10 cellular contexts compared by ENCODE assay signal in genomic region chr7:157004050-157004838, GRCh38. TPM values are rescaled to one million over a fixed set of nuclear protein-coding genes. Genes with fewer than 3 reads are reported as not detected.
DNase-seq lines count a peak whose midpoint lies in the region; ATAC-seq and TF ChIP-seq lines count a peak whose summit lies in the region.
"Had no signal": no experiment of that assay in that cellular context is flagged by ENCODE, and none has a peak within 500 bp of the region (broad histone marks: within the 10 kb centered on the region; RNA-seq: fewer than 3 reads in every experiment).

No MANE protein-coding gene starts in this region.

- no peak for TF ChIP-seq CTCF in endothelial cell (IDR thresholded peaks at IDR 0.05; ENCODE audit: unreplicated experiment)

- peak overlapping the region in 4 of 7 donors; percentile 6 to 45 (median 30) for H3K4me3 Mint-ChIP-seq in CD8-positive, alpha-beta memory T cell
- peak overlapping the region; percentile 1 for H3K4me3 Mint-ChIP-seq in endothelial cell (ENCODE audit: unreplicated experiment)
- H3K4me3 Mint-ChIP-seq in naive thymus-derived CD4-positive, alpha-beta T cell, result peak overlapping the region in 8 of 10 donors; percentile 8 to 56 (median 25)
- H3K4me3 Mint-ChIP-seq: dendritic cell treated with granulocyte-macrophage colony-stimulating factor and Interleukin-4, amounts not matched to agents 40 ng/mL and 50 ng/mL, for 4 days had no signal

- intact Hi-C loops in naive thymus-derived CD4-positive, alpha-beta T cell (cut with micrococcal nuclease), result loop anchor here in 1 of 2 donors (2.0 to 5.0 kb wide), 3 partner anchors 17 to 1627 kb away; no protein-coding TSS in a partner anchor

- peaks cover 18% of the 10 kb centered on the region for H3K4me1 ChIP-seq in CD8-positive, alpha-beta memory T cell (ENCODE audit: insufficient read depth, low read length)
- H3K4me1 ChIP-seq in HUES48 (ENCODE audit: control insufficient read depth, insufficient read depth, low read length), result peaks cover 14% of the 10 kb centered on the region
- peaks cover 0 to 14% of the 10 kb centered on the region in 2 donors for H3K4me1 ChIP-seq in naive thymus-derived CD4-positive, alpha-beta T cell (ENCODE audit: control insufficient read depth in 2 of 2, insufficient read depth in 2 of 2, low read length in 2 of 2)

- no peak overlapping the region for H3K4me3 ChIP-seq in CD8-positive, alpha-beta memory T cell (ENCODE audit: low read length)
- H3K4me3 ChIP-seq in HUES48 (ENCODE audit: low read depth, low read length), result peak overlapping the region; percentile 40; the same call in 1 of the 2 replicates
- no peak overlapping the region for H3K4me3 ChIP-seq in naive thymus-derived CD4-positive, alpha-beta T cell (ENCODE audit: low read length)

- CTCF ChIA-PET in CD8-positive, alpha-beta memory T cell (lab: Charles Lee), result no interaction called here
- CTCF ChIA-PET in naive thymus-derived CD4-positive, alpha-beta T cell (lab: Charles Lee), result no interaction called here

- H3K9me3 Mint-ChIP-seq in CD8-positive, alpha-beta memory T cell, result no peaks in the 10 kb centered on the region
- no peaks in the 10 kb centered on the region for H3K9me3 Mint-ChIP-seq in endothelial cell (ENCODE audit: unreplicated experiment)
- peaks cover 0 to 3% (median 0%) of the 10 kb centered on the region in 11 donors for H3K9me3 Mint-ChIP-seq in naive thymus-derived CD4-positive, alpha-beta T cell
- H3K9me3 Mint-ChIP-seq: dendritic cell treated with granulocyte-macrophage colony-stimulating factor and Interleukin-4, amounts not matched to agents 40 ng/mL and 50 ng/mL, for 4 days had no signal

- H3K27me3 ChIP-seq in CD8-positive, alpha-beta memory T cell (ENCODE audit: insufficient read depth, low read length, poor library complexity, severe bottlenecking), result peaks cover 33% of the 10 kb centered on the region
- peaks cover 99% of the 10 kb centered on the region for H3K27me3 ChIP-seq in HUES48 (ENCODE audit: control insufficient read depth, insufficient read depth, low read length)
- H3K27me3 ChIP-seq in naive thymus-derived CD4-positive, alpha-beta T cell (ENCODE audit: control insufficient read depth in 2 of 2, insufficient read depth in 2 of 2, low read length in 2 of 2), result peaks cover 11 to 19% of the 10 kb centered on the region in 2 donors

- H3K36me3 Mint-ChIP-seq in CD8-positive, alpha-beta memory T cell, result peaks cover 0 to 2% (median 0%) of the 10 kb centered on the region in 3 donors
- H3K36me3 Mint-ChIP-seq in endothelial cell (ENCODE audit: low read depth, unreplicated experiment), result peaks cover 5% of the 10 kb centered on the region
- H3K36me3 Mint-ChIP-seq in naive thymus-derived CD4-positive, alpha-beta T cell, result no peaks in the 10 kb centered on the region

- H3K4me1 Mint-ChIP-seq in CD8-positive, alpha-beta memory T cell, result peaks cover 23 to 44% (median 28%) of the 10 kb centered on the region in 3 donors
- peaks cover 22% of the 10 kb centered on the region for H3K4me1 Mint-ChIP-seq in endothelial cell (ENCODE audit: unreplicated experiment)
- peaks cover 13 to 32% (median 27%) of the 10 kb centered on the region in 7 donors for H3K4me1 Mint-ChIP-seq in naive thymus-derived CD4-positive, alpha-beta T cell

- POLR2A ChIA-PET in CD8-positive, alpha-beta memory T cell (lab: Charles Lee), result no interaction called here
- POLR2A ChIA-PET in naive thymus-derived CD4-positive, alpha-beta T cell (lab: Charles Lee), result no interaction called here

- DNase-seq in CD8-positive, alpha-beta memory T cell, result no peak
- DNase-seq in endothelial cell (ENCODE audit: low spot score), result peak; percentile 44
- peak in 1 of 9 donors; percentile 20 for DNase-seq in naive thymus-derived CD4-positive, alpha-beta T cell
- DNase-seq in NCI-H1105 (lab: John Stamatoyannopoulos, UW), result no peak
- DNase-seq: GF-D8 had no signal

- ATAC-seq in naive thymus-derived CD4-positive, alpha-beta T cell, result no peak
- ATAC-seq in HG02623 (IDR thresholded peaks at IDR 0.05; ENCODE audit: unreplicated experiment) (no peak), HG03045 (IDR thresholded peaks at IDR 0.05; ENCODE audit: unreplicated experiment) (no peak), GM18858 (IDR thresholded peaks at IDR 0.05; ENCODE audit: unreplicated experiment) (no peak)

- no peaks in the 10 kb centered on the region for H3K36me3 ChIP-seq in CD8-positive, alpha-beta memory T cell (ENCODE audit: insufficient read depth, low read length)
- no peaks in the 10 kb centered on the region for H3K36me3 ChIP-seq in HUES48 (ENCODE audit: control insufficient read depth, insufficient read depth, low read length)
- H3K36me3 ChIP-seq in naive thymus-derived CD4-positive, alpha-beta T cell (ENCODE audit: control insufficient read depth in 2 of 3, insufficient read depth in 3 of 3, low read length in 3 of 3), result no peaks in the 10 kb centered on the region

- H3K27ac Mint-ChIP-seq in CD8-positive, alpha-beta memory T cell, result peak overlapping the region in 3 of 8 donors; percentile 6 to 32 (median 21)
- peak overlapping the region; percentile 70 for H3K27ac Mint-ChIP-seq in endothelial cell (ENCODE audit: unreplicated experiment)
- H3K27ac Mint-ChIP-seq in naive thymus-derived CD4-positive, alpha-beta T cell, result peak overlapping the region in 1 of 9 donors; percentile 63
- H3K27ac Mint-ChIP-seq: dendritic cell treated with granulocyte-macrophage colony-stimulating factor and Interleukin-4, amounts not matched to agents 40 ng/mL and 50 ng/mL, for 4 days had no signal

- no peak overlapping the region for H3K27ac ChIP-seq in CD8-positive, alpha-beta memory T cell (ENCODE audit: low read depth, low read length)
- H3K27ac ChIP-seq in HUES48 (ENCODE audit: low read depth, low read length), result no peak overlapping the region
- H3K27ac ChIP-seq in naive thymus-derived CD4-positive, alpha-beta T cell (ENCODE audit: low read depth, low read length), result no peak overlapping the region

- peaks cover 69 to 77% of the 10 kb centered on the region in 2 donors for H3K27me3 Mint-ChIP-seq in CD8-positive, alpha-beta memory T cell
- H3K27me3 Mint-ChIP-seq in endothelial cell (ENCODE audit: unreplicated experiment), result peaks cover 35% of the 10 kb centered on the region
- H3K27me3 Mint-ChIP-seq in naive thymus-derived CD4-positive, alpha-beta T cell, result peaks cover 52 to 79% (median 61%) of the 10 kb centered on the region in 5 donors

- H3K9ac ChIP-seq in HUES48 (ENCODE audit: low read depth, low read length), result no peak overlapping the region

- no peaks in the 10 kb centered on the region for H3K9me3 ChIP-seq in CD8-positive, alpha-beta memory T cell (ENCODE audit: low read length)
- H3K9me3 ChIP-seq in HUES48 (ENCODE audit: control insufficient read depth, insufficient read depth, low read length), result no peaks in the 10 kb centered on the region
- H3K9me3 ChIP-seq in naive thymus-derived CD4-positive, alpha-beta T cell (ENCODE audit: control insufficient read depth in 2 of 3, low read length in 3 of 3), result no peaks in the 10 kb centered on the region

RNA-seq across cellular contexts. Expression of gene MNX1, which starts 6.2 kb away (rescaled TPM):
- not detected for total RNA-seq in CD8-positive, alpha-beta memory T cell
- polyA plus RNA-seq in CD8-positive, alpha-beta memory T cell, result not detected
- total RNA-seq in endothelial cell (ENCODE audit: unreplicated experiment), result 3.8 TPM
- total RNA-seq in naive thymus-derived CD4-positive, alpha-beta T cell, result not detected
- polyA plus RNA-seq in naive thymus-derived CD4-positive, alpha-beta T cell, result not detected

RNA-seq across cellular contexts. Expression of gene NOM1, which starts 54.7 kb away (rescaled TPM):
- 10 to 100 TPM; 34.2 to 34.3 TPM for total RNA-seq in CD8-positive, alpha-beta memory T cell
- polyA plus RNA-seq in CD8-positive, alpha-beta memory T cell, result 9.8 TPM
- total RNA-seq in endothelial cell (ENCODE audit: unreplicated experiment), result 33.6 TPM
- total RNA-seq in naive thymus-derived CD4-positive, alpha-beta T cell, result 10 to 100 TPM; 28.1 to 40.7 (median 32.9) TPM
- 1 to 10 TPM; 4.2 to 7.9 TPM for polyA plus RNA-seq in naive thymus-derived CD4-positive, alpha-beta T cell
